Comparison of ENCODE assay signal across 10 cellular contexts in the genomic region with DNA sequence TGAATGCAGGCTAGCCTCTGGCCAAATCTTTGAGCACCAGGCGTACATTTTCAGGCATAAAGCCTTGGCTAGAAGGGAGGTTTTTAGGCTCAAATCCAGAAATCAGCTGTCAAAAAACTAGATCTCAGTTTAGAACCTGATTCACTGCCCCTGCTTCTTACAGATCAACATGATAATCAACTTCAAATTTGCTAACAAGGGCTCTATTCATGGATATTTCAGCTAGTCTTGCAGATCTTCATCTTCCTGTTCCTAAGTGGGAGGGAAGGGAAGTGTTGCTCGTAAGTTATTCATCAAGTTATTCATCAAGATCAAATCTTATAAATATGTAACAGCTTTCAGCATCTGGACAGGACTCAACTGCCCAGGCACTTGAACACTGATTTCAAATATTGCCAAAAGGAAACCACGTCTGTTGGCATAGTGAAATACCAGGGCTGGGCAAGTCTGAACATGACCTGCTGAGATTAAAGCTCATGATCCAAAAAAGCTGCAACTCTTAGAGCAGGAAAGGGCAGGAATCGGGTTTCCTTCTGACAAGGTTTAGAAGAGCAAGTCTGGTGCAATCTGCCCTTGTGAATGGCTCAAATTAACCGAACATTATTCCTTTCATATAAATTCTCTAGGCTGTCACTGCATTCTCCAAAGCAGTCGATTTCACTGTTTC.
A peak's percentile ranks its signal among the peaks of the same experiment; 100 is the strongest.
DNase-seq lines count a peak whose midpoint lies in the region; ATAC-seq and TF ChIP-seq lines count a peak whose summit lies in the region.
"Had no signal": no experiment of that assay in that cellular context is flagged by ENCODE, and none has a peak within 500 bp of the region (broad histone marks: within the 10 kb centered on the region; RNA-seq: fewer than 3 reads in every experiment).

No MANE protein-coding gene starts in this region.

- H2AFZ ChIP-seq in SK-N-SH (ENCODE audit: low read depth) = no peak overlapping the region

- H3K36me3 ChIP-seq in SK-N-SH (replicated peaks in 1 of 2; ENCODE audit: control insufficient read depth in 1 of 2, insufficient read depth in 2 of 2, low read length in 1 of 2) (peaks cover 7 to 24% of the 10 kb centered on the region in 2 experiments), heart left ventricle (no peaks in the 10 kb centered on the region)
- H3K36me3 ChIP-seq: BLaER1 had no signal

- H3F3A ChIP-seq in SK-N-SH (replicated peaks; ENCODE audit: insufficient read depth) = peaks cover 72% of the 10 kb centered on the region

- POLR2A ChIA-PET in SK-N-SH (lab: Yijun Ruan, JAX) = no interaction called here

- H3K4me1 ChIP-seq in SK-N-SH (ENCODE audit: control insufficient read depth in 1 of 2, insufficient read depth in 2 of 2, low read depth in 1 of 2, low read length in 1 of 2) (peaks cover 5 to 61% of the 10 kb centered on the region in 2 experiments), heart left ventricle (peaks cover 0 to 61% (median 20%) of the 10 kb centered on the region in 12 donors)

- no peaks in the 10 kb centered on the region for H3K27me3 ChIP-seq in SK-N-SH (ENCODE audit: insufficient read depth)
- H3K27me3 ChIP-seq in heart left ventricle = no peaks in the 10 kb centered on the region
- H3K27me3 ChIP-seq: BLaER1 had no signal

- intact Hi-C loops in heart left ventricle (cut with DNase I) = loop anchor here in 1 of 10 donors (10.0 kb wide), 1 partner anchor 193 kb away; no protein-coding TSS in a partner anchor
- intact Hi-C loops in sciatic nerve (cut with DNase I) = no loop called here

- H3K4me3 ChIP-seq in SK-N-SH (ENCODE audit: low read depth in 2 of 2, low read length in 1 of 2) (peak overlapping the region; percentile 14 to 19; a peak in 2 of 4 replicates), heart left ventricle (peak overlapping the region in 8 of 12 donors; percentile 1 to 35 (median 4))
- H3K4me3 ChIP-seq: BLaER1 had no signal

- no peak for TF ChIP-seq POLR2A in heart left ventricle (IDR thresholded peaks at IDR 0.05)

- peak overlapping the region; percentile 92 to 97 for H3K27ac ChIP-seq in SK-N-SH (ENCODE audit: low read depth in 2 of 2, low read length in 1 of 2)
- peak overlapping the region in 5 of 12 donors; percentile 5 to 58 (median 22) for H3K27ac ChIP-seq in heart left ventricle
- H3K27ac ChIP-seq: BLaER1 had no signal

- DNase-seq in NCI-H82 (lab: John Stamatoyannopoulos, UW) = peak; percentile 48
- no peak for DNase-seq in NCI-H82 treated with DMSO at 0.1 percent for 48 hours (lab: John Stamatoyannopoulos, UW; ENCODE audit: unreplicated experiment)
- peak; percentile 5 for DNase-seq in SK-N-SH
- DNase-seq in heart left ventricle = no peak
- DNase-seq in sciatic nerve (ENCODE audit: low spot score) = no peak
- DNase-seq in activated effector memory CD4-positive, alpha-beta T cell treated with anti-CD3 and anti-CD28 coated beads, Interleukin-2, amount 50 U/mL, for 16 hours = no peak
- no peak for DNase-seq in activated CD8-positive, alpha-beta memory T cell treated with anti-CD3 and anti-CD28 coated beads, Interleukin-2, amount 50 U/mL, for 4 hours
- DNase-seq in central memory CD4-positive, alpha-beta T cell = no peak
- DNase-seq: activated B cell treated with CpG ODN at 0.5 μM for 24 hours had no signal

- TF ChIP-seq RAD21 in SK-N-SH (IDR thresholded peaks at IDR 0.05; ENCODE audit: low read length) = peak; percentile 17; the same call in 1 of the 2 replicates

- peaks cover 42% of the 10 kb centered on the region for H3K79me2 ChIP-seq in SK-N-SH (ENCODE audit: insufficient read depth)

- H3K4me2 ChIP-seq in SK-N-SH = peak overlapping the region; percentile 56
- H3K4me2 ChIP-seq: BLaER1 had no signal

- no peaks in the 10 kb centered on the region for H3K9me2 ChIP-seq in SK-N-SH

- CTCF ChIA-PET in SK-N-SH (lab: Yijun Ruan, JAX) = interaction anchor here (1.3 kb wide), 1 partner anchor 29 kb away, joined by 3 read pairs; no protein-coding TSS in a partner anchor

- no peaks in the 10 kb centered on the region for H4K20me1 ChIP-seq in SK-N-SH (ENCODE audit: insufficient read depth)
- H4K20me1 ChIP-seq: BLaER1 had no signal

- ATAC-seq in heart left ventricle (peak in 3 of 4 donors; percentile 20 to 67 (median 32)), sciatic nerve (peak; percentile 71)

- H3K9me3 ChIP-seq in SK-N-SH (no peaks in the 10 kb centered on the region), heart left ventricle (no peaks in the 10 kb centered on the region)
- H3K9me3 ChIP-seq: BLaER1 had no signal

- peak; percentile 79 to 99; a peak in 3 of 4 replicates for TF ChIP-seq EP300 in SK-N-SH (IDR thresholded peaks at IDR 0.05; ENCODE audit: borderline replicate concordance in 1 of 2, low read depth in 1 of 2, low read length in 1 of 2)

- TF ChIP-seq CTCF in SK-N-SH (IDR thresholded peaks at IDR 0.05) (no peak), heart left ventricle (IDR thresholded peaks at IDR 0.05) (no peak)

- H3K9ac ChIP-seq in SK-N-SH = peak overlapping the region; percentile 59
- H3K9ac ChIP-seq: BLaER1 had no signal

- 1% methylated on average over 6 of the region's 6 CpGs for WGBS in SK-N-SH (ENCODE audit: low lambda C conversion rate)
- 25 to 44% (median 31%) methylated on average over 6 of the region's 6 CpGs for whole genome bisulfite sequencing in heart left ventricle, 4 donors

TF ChIP-seq in SK-N-SH, 30 proteins besides CTCF, POLR2A, EP300 and RAD21 (continues in another document):
- TF ChIP-seq YY1 (IDR thresholded peaks at IDR 0.05; ENCODE audit: low read depth) (peak; percentile 13; the same call in 1 of the 2 replicates), EZH2phosphoT487 (IDR thresholded peaks at IDR 0.05; ENCODE audit: borderline replicate concordance, low read depth) (no peak), MXI1 (IDR thresholded peaks at IDR 0.05; ENCODE audit: low read depth, low read length) (no peak), USF2 (IDR thresholded peaks at IDR 0.05; ENCODE audit: borderline replicate concordance, low read depth, low read length) (no peak), RCOR1 (IDR thresholded peaks at IDR 0.05; ENCODE audit: low read length) (no peak; the same call in 1 of the 2 replicates), REST (IDR thresholded peaks at IDR 0.05; ENCODE audit: low read depth, low read length) (peak; percentile 89), IRF3 (IDR thresholded peaks at IDR 0.05; ENCODE audit: low read depth, low read length) (no peak)
- TF ChIP-seq, protein P1, sequence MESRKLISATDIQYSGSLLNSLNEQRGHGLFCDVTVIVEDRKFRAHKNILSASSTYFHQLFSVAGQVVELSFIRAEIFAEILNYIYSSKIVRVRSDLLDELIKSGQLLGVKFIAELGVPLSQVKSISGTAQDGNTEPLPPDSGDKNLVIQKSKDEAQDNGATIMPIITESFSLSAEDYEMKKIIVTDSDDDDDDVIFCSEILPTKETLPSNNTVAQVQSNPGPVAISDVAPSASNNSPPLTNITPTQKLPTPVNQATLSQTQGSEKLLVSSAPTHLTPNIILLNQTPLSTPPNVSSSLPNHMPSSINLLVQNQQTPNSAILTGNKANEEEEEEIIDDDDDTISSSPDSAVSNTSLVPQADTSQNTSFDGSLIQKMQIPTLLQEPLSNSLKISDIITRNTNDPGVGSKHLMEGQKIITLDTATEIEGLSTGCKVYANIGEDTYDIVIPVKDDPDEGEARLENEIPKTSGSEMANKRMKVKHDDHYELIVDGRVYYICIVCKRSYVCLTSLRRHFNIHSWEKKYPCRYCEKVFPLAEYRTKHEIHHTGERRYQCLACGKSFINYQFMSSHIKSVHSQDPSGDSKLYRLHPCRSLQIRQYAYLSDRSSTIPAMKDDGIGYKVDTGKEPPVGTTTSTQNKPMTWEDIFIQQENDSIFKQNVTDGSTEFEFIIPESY (IDR thresholded peaks at IDR 0.05; ENCODE audit: borderline replicate concordance, low read depth) = peak; percentile 81

Comparison
In these comparisons a context has a peak if more than half of its experiments do, and no peak if none do; other contexts are left out.
1. DNase-seq: peak in NCI-H82 (single experiment) and SK-N-SH (single experiment); none in NCI-H82 treated with DMSO at 0.1 percent for 48 hours (single experiment), heart left ventricle (0 of 5), sciatic nerve (single experiment), activated effector memory CD4-positive, alpha-beta T cell treated with anti-CD3 and anti-CD28 coated beads, Interleukin-2, amount 50 U/mL, for 16 hours (single experiment), activated CD8-positive, alpha-beta memory T cell treated with anti-CD3 and anti-CD28 coated beads, Interleukin-2, amount 50 U/mL, for 4 hours (single experiment) and central memory CD4-positive, alpha-beta T cell (single experiment).